ENCODE assay signal across 8 cellular contexts in the genomic region with DNA sequence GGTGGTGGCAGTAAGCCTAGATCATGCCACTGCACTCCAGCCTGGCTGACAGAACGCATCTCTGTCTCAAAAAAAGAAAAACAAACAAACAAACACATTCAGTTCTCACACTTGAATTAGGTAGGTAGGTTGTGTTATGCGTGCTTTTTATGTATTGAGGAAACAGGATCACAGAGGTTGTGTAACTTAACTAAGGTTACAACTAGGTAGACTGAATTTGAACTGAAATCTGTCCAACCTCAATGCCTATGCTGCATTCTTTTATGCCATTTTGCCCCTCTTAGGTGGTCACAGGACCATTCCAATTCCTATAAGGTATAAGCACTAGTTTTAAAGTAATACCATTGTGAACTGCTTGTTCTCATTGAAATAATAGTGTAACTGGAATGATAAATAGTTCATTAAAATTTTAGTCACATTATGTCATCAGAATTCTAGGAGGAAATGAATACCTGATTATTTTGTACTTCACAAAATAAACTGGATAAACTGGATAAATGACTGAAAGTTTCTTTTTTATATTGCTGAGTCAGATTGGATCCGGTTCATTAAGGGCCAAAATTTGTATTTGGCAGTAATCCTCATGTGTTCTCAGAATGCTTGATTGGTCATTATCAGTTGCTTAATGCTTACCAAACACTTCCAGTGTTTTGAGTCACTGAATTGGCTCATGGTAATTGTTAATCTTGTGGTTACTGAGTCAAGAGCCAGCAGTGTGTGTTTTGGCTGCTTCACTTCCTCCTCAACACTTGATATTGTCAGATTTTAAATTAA. TPM values are rescaled to one million over a fixed set of nuclear protein-coding genes. Genes with fewer than 3 reads are reported as not detected.
DNase-seq lines count a peak whose midpoint lies in the region; ATAC-seq and TF ChIP-seq lines count a peak whose summit lies in the region.

No MANE protein-coding gene starts in this region.

- H3K9me3 ChIP-seq in duodenal mucosa (ENCODE audit: control insufficient read depth in 1 of 2, low read length in 2 of 2) (no peaks in the 10 kb centered on the region), mucosa of descending colon (no peaks in the 10 kb centered on the region)

- H3K36me3 ChIP-seq in duodenal mucosa (ENCODE audit: control insufficient read depth in 1 of 2, insufficient read depth in 2 of 2, low read length in 2 of 2) (no peaks in the 10 kb centered on the region), mucosa of descending colon (ENCODE audit: low read depth) (no peaks in the 10 kb centered on the region)

- intact Hi-C loops in mucosa of descending colon (cut with DNase I, micrococcal nuclease), result no loop called here

- DNase-seq in A172 (ENCODE audit: low spot score) (peak; percentile 99), GM12865 (ENCODE audit: low read depth) (peak; percentile 31), RPMI8226 (peak; percentile 51), mucosa of descending colon (peak in 1 of 3 donors; percentile 25), cortex of kidney (lab: John Stamatoyannopoulos, UW) (no peak)
- DNase-seq in effector CD8-positive, alpha-beta T cell (lab: John Stamatoyannopoulos, UW), result no peak

- H3K27me3 ChIP-seq in duodenal mucosa (ENCODE audit: control insufficient read depth in 1 of 2, insufficient read depth in 2 of 2, low read length in 2 of 2), result no peaks in the 10 kb centered on the region

- no peak overlapping the region for H3K9ac ChIP-seq in duodenal mucosa (ENCODE audit: low read depth in 1 of 2, low read length in 2 of 2)

- TF ChIP-seq CTCF in GM12865 (IDR thresholded peaks at IDR 0.05; ENCODE audit: insufficient read depth, low read depth, low read length, missing control alignments) (no peak), mucosa of descending colon (IDR thresholded peaks at IDR 0.05) (no peak)

- H3K4me1 ChIP-seq in duodenal mucosa (ENCODE audit: control insufficient read depth in 1 of 2, insufficient read depth in 2 of 2, low read length in 2 of 2) (peaks cover 5 to 8% of the 10 kb centered on the region in 2 donors), mucosa of descending colon (ENCODE audit: low read depth) (peaks cover 15% of the 10 kb centered on the region)

- ATAC-seq in HG03354 (IDR thresholded peaks at IDR 0.05; ENCODE audit: poor library complexity, severe bottlenecking, unreplicated experiment) (peak; percentile 98), mucosa of descending colon (peak; percentile 82)

- H3K4me3 ChIP-seq in GM12865 (ENCODE audit: low read depth, low read length) (no peak overlapping the region), duodenal mucosa (ENCODE audit: low read depth in 1 of 2, low read length in 2 of 2) (no peak overlapping the region), mucosa of descending colon (no peak overlapping the region)

- H3K27ac ChIP-seq in duodenal mucosa (ENCODE audit: low read depth, low read length), result peak overlapping the region; percentile 22

RNA-seq across cellular contexts. Expression of a gene that starts 7.1 kb away (rescaled TPM):
- 40.0 and 46.1 TPM in 2 replicates for total RNA-seq in A172 (2014; rRNA removed; shearing (Covaris generic))
- 10 to 100 TPM; 33.7 to 53.1 (median 38.2) TPM for total RNA-seq in mucosa of descending colon

RNA-seq across cellular contexts. Expression of a gene that starts 59.5 kb away (rescaled TPM):
- 18.4 and 23.0 TPM in 2 replicates for total RNA-seq in A172 (2014; rRNA removed; shearing (Covaris generic))
- 10 to 100 TPM; 28.7 to 43.0 (median 34.0) TPM for total RNA-seq in mucosa of descending colon

Comparison
In these comparisons a context has a peak if more than half of its experiments do, and no peak if none do; other contexts are left out.
1. DNase-seq: peak in A172 (single experiment), GM12865 (single experiment) and RPMI8226 (single experiment); none in cortex of kidney (single experiment) and effector CD8-positive, alpha-beta T cell (single experiment).